In the genomic region with DNA sequence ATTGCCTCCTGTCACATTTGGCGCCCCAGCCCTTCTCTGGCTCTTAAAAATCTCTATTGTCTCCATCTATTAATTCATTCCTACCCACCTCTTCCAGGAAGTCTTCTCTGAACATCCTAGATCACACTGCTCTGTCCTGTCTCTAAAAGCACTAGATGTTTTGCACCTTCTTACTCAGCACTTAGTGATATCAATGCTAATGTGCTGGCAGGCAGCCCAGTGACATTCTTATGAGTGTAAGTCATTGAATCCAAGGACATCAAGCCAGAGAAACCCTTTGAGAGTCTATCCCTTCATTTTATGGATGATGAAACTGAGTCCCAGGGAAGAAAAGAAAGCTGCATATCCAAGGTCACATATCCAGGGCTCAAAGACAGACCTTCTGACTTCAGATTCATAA, we compare ENCODE assay signal across 12 cellular contexts. TPM values are rescaled to one million over a fixed set of nuclear protein-coding genes. Genes with fewer than 3 reads are reported as not detected.
DNase-seq lines count a peak whose midpoint lies in the region; ATAC-seq, FAIRE-seq and TF ChIP-seq lines count a peak whose summit lies in the region.
"Had no signal": no experiment of that assay in that cellular context is flagged by ENCODE, and none has a peak within 500 bp of the region (broad histone marks: within the 10 kb centered on the region; RNA-seq: fewer than 3 reads in every experiment).

No MANE protein-coding gene starts in this region.

- no TSS peak for BruUV-seq in endothelial cell of umbilical vein (replicated peaks; lab: Mats Ljungman, UMichigan)

- FAIRE-seq in endothelial cell of umbilical vein (lab: Jason Lieb, UNC): no peak

- H3K36me3 Mint-ChIP-seq in activated naive CD4-positive, alpha-beta T cell treated with anti-CD3 and anti-CD28 coated beads for 36 hours (ENCODE audit: low read depth): no peaks in the 10 kb centered on the region
- H3K36me3 Mint-ChIP-seq: CD14-positive monocyte had no signal

- dilution Hi-C loops in endothelial cell of umbilical vein (cut with MboI; ENCODE audit: extremely low pct_ligation_motif_present, low sequenced_read_pairs): no loop called here

- no peaks in the 10 kb centered on the region for H3K79me2 ChIP-seq in endothelial cell of umbilical vein (ENCODE audit: control insufficient read depth, insufficient read depth, low read length)

- H3K4me1 ChIP-seq in endothelial cell of umbilical vein (ENCODE audit: control insufficient read depth, extremely low read depth, insufficient read depth, low read length) (no peaks in the 10 kb centered on the region), spleen (peaks cover 0 to 5% (median 0%) of the 10 kb centered on the region in 6 donors), BE2C (no peaks in the 10 kb centered on the region)

- H4K20me1 ChIP-seq in endothelial cell of umbilical vein (replicated peaks; ENCODE audit: control insufficient read depth, extremely low read depth, insufficient read depth, low read length): no peaks in the 10 kb centered on the region

- H3K4me3 ChIP-seq in MG63 (no peak overlapping the region), endothelial cell of umbilical vein (replicated peaks in 1 of 3; ENCODE audit: insufficient read depth in 1 of 3, low read depth in 1 of 3, low read length in 3 of 3) (no peak overlapping the region), spleen (no peak overlapping the region), BE2C (ENCODE audit: low read depth, low read length) (no peak overlapping the region)

- H3K4me3 Mint-ChIP-seq in activated naive CD4-positive, alpha-beta T cell treated with anti-CD3 and anti-CD28 coated beads for 36 hours: no peak overlapping the region
- H3K4me3 Mint-ChIP-seq: CD14-positive monocyte had no signal

- no peaks in the 10 kb centered on the region for H3K9me1 ChIP-seq in endothelial cell of umbilical vein (replicated peaks; ENCODE audit: control insufficient read depth, extremely low read depth, insufficient read depth, low read length)

- H3K9me3 ChIP-seq in MG63 (no peaks in the 10 kb centered on the region), endothelial cell of umbilical vein (replicated peaks; ENCODE audit: control insufficient read depth, insufficient read depth, low read length) (no peaks in the 10 kb centered on the region), spleen (no peaks in the 10 kb centered on the region), BE2C (no peaks in the 10 kb centered on the region)

- WGBS in spleen, 5 donors: 80 to 93% (median 85%) methylated on average over 1 of the region's 1 CpG

- H3K36me3 ChIP-seq in MG63 (no peaks in the 10 kb centered on the region), endothelial cell of umbilical vein (ENCODE audit: control insufficient read depth in 2 of 2, extremely low read depth in 1 of 2, insufficient read depth in 2 of 2, low read length in 2 of 2) (no peaks in the 10 kb centered on the region), spleen (no peaks in the 10 kb centered on the region), BE2C (no peaks in the 10 kb centered on the region)

- intact Hi-C loops in activated naive CD4-positive, alpha-beta T cell treated with anti-CD3 and anti-CD28 coated beads for 36 hours (cut with micrococcal nuclease): loop anchor here (2.0 kb wide), 1 partner anchor 32 kb away; no protein-coding TSS in a partner anchor
- intact Hi-C loops in endothelial cell of umbilical vein (cut with micrococcal nuclease): no loop called here
- intact Hi-C loops in spleen (cut with DNase I; ENCODE audit: low total_unique reads): no loop called here

- H3K27ac Mint-ChIP-seq in activated naive CD4-positive, alpha-beta T cell treated with anti-CD3 and anti-CD28 coated beads for 36 hours: peak overlapping the region; percentile 36
- H3K27ac Mint-ChIP-seq: CD14-positive monocyte had no signal

- ATAC-seq in HG03097 (IDR thresholded peaks at IDR 0.05; ENCODE audit: low FRiP score, unreplicated experiment): no peak
- ATAC-seq in HG03175 (IDR thresholded peaks at IDR 0.05; ENCODE audit: unreplicated experiment): no peak
- ATAC-seq: left ventricle myocardium superior had no signal

- POLR2A ChIA-PET in endothelial cell of umbilical vein (lab: Charles Lee): no interaction called here

- no peak overlapping the region for H3K27ac ChIP-seq in endothelial cell of umbilical vein (ENCODE audit: insufficient read depth, low read depth, low read length)
- no peak overlapping the region for H3K27ac ChIP-seq in spleen

- peaks cover 11% of the 10 kb centered on the region for H3K4me1 Mint-ChIP-seq in activated naive CD4-positive, alpha-beta T cell treated with anti-CD3 and anti-CD28 coated beads for 36 hours (ENCODE audit: low read depth)

- TF ChIP-seq POLR2A in endothelial cell of umbilical vein (IDR thresholded peaks at IDR 0.05; ENCODE audit: low read depth, low read length) (no peak), spleen (IDR thresholded peaks at IDR 0.05) (no peak)

- H3K9me3 Mint-ChIP-seq in activated naive CD4-positive, alpha-beta T cell treated with anti-CD3 and anti-CD28 coated beads for 36 hours: no peaks in the 10 kb centered on the region

- no peak overlapping the region for H3K9ac ChIP-seq in endothelial cell of umbilical vein (replicated peaks; ENCODE audit: extremely low read depth, insufficient read depth, low read length)

- H3K4me2 ChIP-seq in endothelial cell of umbilical vein (ENCODE audit: insufficient read depth, low read length): no peak overlapping the region

- no peak for TF ChIP-seq CTCF in endothelial cell of umbilical vein (IDR thresholded peaks at IDR 0.05; ENCODE audit: extremely low read depth in 1 of 2, insufficient read depth in 1 of 2, low read depth in 1 of 2, low read length in 2 of 2)
- TF ChIP-seq CTCF in spleen (IDR thresholded peaks at IDR 0.05 in 8 of 11, conservative IDR thresholded peaks at IDR 0.05 in 3 of 11): no peak
- TF ChIP-seq CTCF in BE2C (IDR thresholded peaks at IDR 0.05; ENCODE audit: low read depth, low read length): no peak

- H2AFZ ChIP-seq in endothelial cell of umbilical vein (ENCODE audit: low read depth, low read length): no peak overlapping the region

- DNase-seq in activated naive CD4-positive, alpha-beta T cell treated with anti-CD3 and anti-CD28 coated beads for 36 hours: peak; percentile 71
- DNase-seq in activated naive CD4-positive, alpha-beta T cell (lab: John Stamatoyannopoulos, UW): no peak
- DNase-seq in MG63: peak; percentile 59
- peak; percentile 44 for DNase-seq in endothelial cell of umbilical vein (ENCODE audit: low read depth, low spot score)
- peak; percentile 8 for DNase-seq in spleen
- DNase-seq in BE2C: no peak
- DNase-seq: left ventricle myocardium superior, NCI-H1092 had no signal

- peaks cover 12% of the 10 kb centered on the region for H3K27me3 ChIP-seq in MG63
- peaks cover 6 to 18% of the 10 kb centered on the region in 2 experiments for H3K27me3 ChIP-seq in endothelial cell of umbilical vein (ENCODE audit: control insufficient read depth in 2 of 2, insufficient read depth in 2 of 2, low read length in 2 of 2)
- H3K27me3 ChIP-seq in spleen (replicated peaks in 1 of 7): peaks cover 0 to 46% (median 4%) of the 10 kb centered on the region in 7 donors
- H3K27me3 ChIP-seq in BE2C: no peaks in the 10 kb centered on the region

- CTCF ChIA-PET in activated naive CD4-positive, alpha-beta T cell treated with anti-CD3 and anti-CD28 coated beads for 36 hours (lab: Charles Lee): no interaction called here
- CTCF ChIA-PET in endothelial cell of umbilical vein (lab: Charles Lee): no interaction called here

- peaks cover 17% of the 10 kb centered on the region for H3K27me3 Mint-ChIP-seq in activated naive CD4-positive, alpha-beta T cell treated with anti-CD3 and anti-CD28 coated beads for 36 hours (ENCODE audit: low read depth)

TF ChIP-seq in endothelial cell of umbilical vein, 7 proteins besides CTCF, POLR2A, EP300 and RAD21:
- no peak for TF ChIP-seq GATA2 (IDR thresholded peaks at IDR 0.05; ENCODE audit: insufficient read depth, insufficient read length, low read depth, low read length)
- no peak for TF ChIP-seq JUN (IDR thresholded peaks at IDR 0.05; ENCODE audit: borderline replicate concordance, insufficient read depth, insufficient read length, low read depth)
- no peak for TF ChIP-seq FOS (IDR thresholded peaks at IDR 0.05; ENCODE audit: borderline replicate concordance, insufficient read depth, low read length)
- no peak for TF ChIP-seq MYC (IDR thresholded peaks at IDR 0.05; ENCODE audit: low read depth, low read length)
- TF ChIP-seq POLR2AphosphoS5 (IDR thresholded peaks at IDR 0.05; ENCODE audit: insufficient read depth, low read depth, low read length): no peak
- no peak for TF ChIP-seq EZH2 (IDR thresholded peaks at IDR 0.05; ENCODE audit: borderline replicate concordance, low read depth, low read length, severe bottlenecking)
- TF ChIP-seq, protein P1, sequence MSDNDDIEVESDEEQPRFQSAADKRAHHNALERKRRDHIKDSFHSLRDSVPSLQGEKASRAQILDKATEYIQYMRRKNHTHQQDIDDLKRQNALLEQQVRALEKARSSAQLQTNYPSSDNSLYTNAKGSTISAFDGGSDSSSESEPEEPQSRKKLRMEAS (IDR thresholded peaks at IDR 0.05; ENCODE audit: insufficient read depth, insufficient read length): no peak

RNA-seq across cellular contexts. Expression of a gene that starts 48.3 kb away (rescaled TPM):
- total RNA-seq in activated naive CD4-positive, alpha-beta T cell treated with anti-CD3 and anti-CD28 coated beads for 36 hours: not detected
- not detected in 2 replicates for total RNA-seq in MG63 (2014; rRNA removed; shearing (Covaris generic); ENCODE audit: low replicate concordance)
- total RNA-seq in endothelial cell of umbilical vein: not detected in 2 replicates
- polyA plus RNA-seq in endothelial cell of umbilical vein: not detected in 2 replicates
- not detected in 2 replicates for polyA plus RNA-seq in endothelial cell of umbilical vein (2011; cell fraction: cytosol; rRNA removed)
- polyA plus RNA-seq in endothelial cell of umbilical vein (2011; cell fraction: nucleus; rRNA removed): not detected in 2 replicates
- polyA plus RNA-seq in endothelial cell of umbilical vein (2012): not detected in 2 replicates
- polyA minus RNA-seq in endothelial cell of umbilical vein: not detected in 2 replicates
- polyA minus RNA-seq in endothelial cell of umbilical vein (2011; cell fraction: cytosol; rRNA and poly(A)+ RNA removed): not detected
- polyA minus RNA-seq in endothelial cell of umbilical vein (2011; cell fraction: nucleus; rRNA and poly(A)+ RNA removed): not detected in 2 replicates
- total RNA-seq in spleen: not detected
- polyA plus RNA-seq in spleen: not detected
- not detected for polyA plus RNA-seq in BE2C (2012; ENCODE audit: insufficient read depth, insufficient read length, low read depth)
- total RNA-seq: left ventricle myocardium superior, posterior vena cava had no signal
- polyA plus RNA-seq: CD14-positive monocyte had no signal

Comparison
In these comparisons a context has a peak if more than half of its experiments do, and no peak if none do; other contexts are left out.
1. DNase-seq: peak in activated naive CD4-positive, alpha-beta T cell treated with anti-CD3 and anti-CD28 coated beads for 36 hours (single experiment), MG63 (single experiment), endothelial cell of umbilical vein (single experiment) and spleen (single experiment); none in activated naive CD4-positive, alpha-beta T cell (0 of 4) and BE2C (single experiment).